8 cellular contexts compared by ENCODE assay signal in genomic region chr12:121499929-121500793, GRCh38.
DNase-seq lines count a peak whose midpoint lies in the region; ATAC-seq lines count a peak whose summit lies in the region.

No MANE protein-coding gene starts in this region.

- H3K27me3 ChIP-seq in H7 (ENCODE audit: control insufficient read depth, insufficient read depth, low read length), result no peaks in the 10 kb centered on the region

- no peak overlapping the region for H3K4me3 ChIP-seq in H7 (ENCODE audit: insufficient read depth, low read depth, low read length)

- DNase-seq in AG20443 (ENCODE audit: low spot score) (peak; percentile 93), H7 (peak; percentile 91), NCI-H510A treated with DMSO at 0.1 percent for 48 hours (lab: John Stamatoyannopoulos, UW) (peak; percentile 86), dermis microvascular lymphatic vessel endothelial cell (ENCODE audit: low read depth in 2 of 2) (peak; percentile 17 to 58), lung microvascular endothelial cell (ENCODE audit: low read depth in 2 of 2) (peak; percentile 77 to 80)
- DNase-seq in activated CD4-positive, alpha-beta T cell treated with anti-CD3 and anti-CD28 coated beads, Interleukin-2, amount 50 U/mL, for 4 hours, result peak; percentile 69 to 70
- peak; percentile 45 to 70 (median 51) for DNase-seq in stimulated activated CD4-positive, alpha-beta T cell treated with anti-CD3 and anti-CD28 coated beads, TNF-alpha, amount 100 ng/mL, for 1 hour (ENCODE audit: low read depth in 3 of 3, low spot score in 1 of 3)

- peaks cover 10% of the 10 kb centered on the region for H3K36me3 ChIP-seq in H7 (replicated peaks; ENCODE audit: control insufficient read depth, insufficient read depth, low read length)

- no peak for ATAC-seq in GM19035 (IDR thresholded peaks at IDR 0.05; ENCODE audit: unreplicated experiment)

Comparison
In these comparisons a context has a peak if more than half of its experiments do, and no peak if none do; other contexts are left out.
1. DNase-seq: peak in every context shown above with its lines; median percentile 93 in AG20443; 91 in H7; 86 in NCI-H510A treated with DMSO at 0.1 percent for 48 hours; 78 in lung microvascular endothelial cell; 70 in activated CD4-positive, alpha-beta T cell treated with anti-CD3 and anti-CD28 coated beads, Interleukin-2, amount 50 U/mL, for 4 hours; 51 in stimulated activated CD4-positive, alpha-beta T cell treated with anti-CD3 and anti-CD28 coated beads, TNF-alpha, amount 100 ng/mL, for 1 hour; 38 in dermis microvascular lymphatic vessel endothelial cell.